In genomic region chr3:156681003-156681402, GRCh38 we compare ENCODE assay signal across 8 cellular contexts. TPM values are rescaled to one million over a fixed set of nuclear protein-coding genes. Genes with fewer than 3 reads are reported as not detected.
DNase-seq lines count a peak whose midpoint lies in the region; ATAC-seq, FAIRE-seq and TF ChIP-seq lines count a peak whose summit lies in the region.

No MANE protein-coding gene starts in this region.

- no peak for FAIRE-seq in kidney (lab: Jason Lieb, UNC)

- no peak overlapping the region for H3K27ac ChIP-seq in kidney (ENCODE audit: low read depth in 2 of 2, low read length in 2 of 2)

- H3K9ac ChIP-seq in kidney (ENCODE audit: low read length in 2 of 2): no peak overlapping the region

- peaks cover 15 to 17% of the 10 kb centered on the region in 2 donors for H3K4me1 ChIP-seq in kidney (ENCODE audit: control insufficient read depth in 1 of 2, insufficient read depth in 1 of 2, low read depth in 1 of 2, low read length in 2 of 2)

- DNase-seq in DMS53 treated with DMSO at 0.1 percent for 48 hours (lab: John Stamatoyannopoulos, UW; ENCODE audit: unreplicated experiment): peak; percentile 49
- DNase-seq in NOMO-1 (lab: John Stamatoyannopoulos, UW; ENCODE audit: unreplicated experiment in 2 of 2): peak; percentile 77 to 93
- peak; percentile 76 to 78 for DNase-seq in dermis microvascular lymphatic vessel endothelial cell (ENCODE audit: low read depth in 2 of 2)
- DNase-seq in myocyte (ENCODE audit: low read depth): peak; percentile 80
- no peak for DNase-seq in hippocampal formation (lab: John Stamatoyannopoulos, UW)
- no peak for DNase-seq in kidney

- TF ChIP-seq CTCF in kidney (IDR thresholded peaks at IDR 0.05; ENCODE audit: borderline replicate concordance, extremely low read depth, insufficient read depth): no peak

- ATAC-seq in GM19463 (IDR thresholded peaks at IDR 0.05; ENCODE audit: unreplicated experiment) (peak; percentile 83), HG03442 (IDR thresholded peaks at IDR 0.05; ENCODE audit: unreplicated experiment) (peak; percentile 76)

- H3K4me3 ChIP-seq in kidney (ENCODE audit: low read length in 2 of 2): no peak overlapping the region

- H3K9me3 ChIP-seq in kidney (ENCODE audit: control insufficient read depth in 1 of 2, low read length in 2 of 2): no peaks in the 10 kb centered on the region

- H3K36me3 ChIP-seq in kidney (ENCODE audit: control insufficient read depth in 1 of 2, insufficient read depth in 2 of 2, low read length in 2 of 2): peaks cover 9 to 12% of the 10 kb centered on the region in 2 donors

- intact Hi-C loops in kidney (cut with DNase I): no loop called here

RNA-seq across cellular contexts. Expression of gene TIPARP, which starts 6.6 kb away (rescaled TPM):
- total RNA-seq in dermis microvascular lymphatic vessel endothelial cell (13.7 and 23.0 TPM in 2 replicates), myocyte (81.1 and 82.9 TPM in 2 replicates), kidney (21.8 TPM)
- 13.1 TPM for polyA plus RNA-seq in myocyte (2012)
- 9.5 TPM for polyA plus RNA-seq in kidney (ENCODE audit: insufficient read depth, low read depth, low replicate concordance)

Comparison
In these comparisons a context has a peak if more than half of its experiments do, and no peak if none do; other contexts are left out.
1. DNase-seq: peak in DMS53 treated with DMSO at 0.1 percent for 48 hours (single experiment), NOMO-1 (2 of 2), dermis microvascular lymphatic vessel endothelial cell (2 of 2) and myocyte (single experiment); none in hippocampal formation (0 of 2) and kidney (single experiment).